9 cellular contexts compared by ENCODE assay signal in genomic region chr5:123371575-123372179, GRCh38. TPM values are rescaled to one million over a fixed set of nuclear protein-coding genes. Genes with fewer than 3 reads are reported as not detected.
DNase-seq lines count a peak whose midpoint lies in the region; ATAC-seq lines count a peak whose summit lies in the region.
"Had no signal": no experiment of that assay in that cellular context is flagged by ENCODE, and none has a peak within 500 bp of the region (broad histone marks: within the 10 kb centered on the region; RNA-seq: fewer than 3 reads in every experiment).

No MANE protein-coding gene starts in this region.

- DNase-seq in NCI-H2196 (lab: John Stamatoyannopoulos, UW; ENCODE audit: unreplicated experiment) (peak; percentile 4), NCI-H2196 treated with DMSO at 0.1 percent for 48 hours (lab: John Stamatoyannopoulos, UW; ENCODE audit: unreplicated experiment) (no peak), LoVo (ENCODE audit: low spot score) (peak; percentile 15), iPS DF 6.9 (ENCODE audit: low read depth, low spot score) (peak; percentile 29), RKO (ENCODE audit: low spot score) (no peak)
- peak; percentile 26 for DNase-seq in activated T-cell treated with anti-CD3 and anti-CD28 coated beads, Interleukin-2, amount 50 U/mL, for 72 hours
- peak; percentile 40 for DNase-seq in stimulated activated CD4-positive, alpha-beta T cell treated with anti-CD3 and anti-CD28 coated beads, Interleukin-4, amount 100 ng/mL, for 1 hour

- H3K4me1 ChIP-seq in iPS DF 6.9 (ENCODE audit: control insufficient read depth, insufficient read depth, low read length): no peaks in the 10 kb centered on the region

- no peaks in the 10 kb centered on the region for H3K9me3 Mint-ChIP-seq in activated T-cell treated with anti-CD3 and anti-CD28 coated beads, Interleukin-2, amount 50 U/mL, for 72 hours
- H3K9me3 Mint-ChIP-seq: activated naive CD4-positive, alpha-beta T cell treated with anti-CD3 and anti-CD28 coated beads, Interleukin-2, amount 50 U/mL, for 72 hours had no signal

- H3K27me3 Mint-ChIP-seq in activated T-cell treated with anti-CD3 and anti-CD28 coated beads, Interleukin-2, amount 50 U/mL, for 72 hours (ENCODE audit: low read depth): no peaks in the 10 kb centered on the region

- no peak overlapping the region for H3K27ac ChIP-seq in iPS DF 6.9 (ENCODE audit: low read length)

- H3K9me3 ChIP-seq in iPS DF 6.9 (ENCODE audit: control insufficient read depth, insufficient read depth, low read length): no peaks in the 10 kb centered on the region

- H3K4me1 Mint-ChIP-seq in activated T-cell treated with anti-CD3 and anti-CD28 coated beads, Interleukin-2, amount 50 U/mL, for 72 hours (ENCODE audit: low read depth): peaks cover 4% of the 10 kb centered on the region

- no peak overlapping the region for H3K27ac Mint-ChIP-seq in activated T-cell treated with anti-CD3 and anti-CD28 coated beads, Interleukin-2, amount 50 U/mL, for 72 hours

- H3K4me3 Mint-ChIP-seq in activated T-cell treated with anti-CD3 and anti-CD28 coated beads, Interleukin-2, amount 50 U/mL, for 72 hours: no peak overlapping the region

- peaks cover 6 to 27% of the 10 kb centered on the region in 2 donors for H3K36me3 Mint-ChIP-seq in activated T-cell treated with anti-CD3 and anti-CD28 coated beads, Interleukin-2, amount 50 U/mL, for 72 hours (ENCODE audit: insufficient read depth in 2 of 2)

- H3K4me3 ChIP-seq in iPS DF 6.9 (ENCODE audit: low read length): no peak overlapping the region

- WGBS in iPS DF 6.9 (ENCODE audit: insufficient coverage, insufficient read length): no CpG with 5 or more reads among the region's 4 CpGs

- no peak for ATAC-seq in activated T-cell treated with anti-CD3 and anti-CD28 coated beads, Interleukin-2, amount 50 U/mL, for 72 hours (replicated peaks in 1 of 2)
- no peak for ATAC-seq in HG03565 (IDR thresholded peaks at IDR 0.05; ENCODE audit: unreplicated experiment)
- ATAC-seq: activated naive CD4-positive, alpha-beta T cell treated with anti-CD3 and anti-CD28 coated beads, Interleukin-2, amount 50 U/mL, for 72 hours had no signal

- no peaks in the 10 kb centered on the region; the same call in 1 of the 2 replicates for H3K36me3 ChIP-seq in iPS DF 6.9 (ENCODE audit: control insufficient read depth, insufficient read depth, low read length)

- H3K27me3 ChIP-seq in iPS DF 6.9 (ENCODE audit: control insufficient read depth, insufficient read depth, low read length): no peaks in the 10 kb centered on the region

RNA-seq across cellular contexts. Expression of gene CEP120, which starts 51.5 kb away (rescaled TPM):
- total RNA-seq in activated T-cell treated with anti-CD3 and anti-CD28 coated beads, Interleukin-2, amount 50 U/mL, for 72 hours: 10 to 100 TPM; 56.2 to 60.1 TPM

Comparison
In these comparisons a context has a peak if more than half of its experiments do, and no peak if none do; other contexts are left out.
1. DNase-seq: peak in NCI-H2196 (single experiment), LoVo (single experiment), activated T-cell treated with anti-CD3 and anti-CD28 coated beads, Interleukin-2, amount 50 U/mL, for 72 hours (2 of 2), iPS DF 6.9 (single experiment) and stimulated activated CD4-positive, alpha-beta T cell treated with anti-CD3 and anti-CD28 coated beads, Interleukin-4, amount 100 ng/mL, for 1 hour (single experiment); none in NCI-H2196 treated with DMSO at 0.1 percent for 48 hours (single experiment) and RKO (single experiment).